Comparison of ENCODE assay signal across 8 cellular contexts in genomic region chr5:132227485-132228240, GRCh38. TPM values are rescaled to one million over a fixed set of nuclear protein-coding genes. Genes with fewer than 3 reads are reported as not detected.
DNase-seq lines count a peak whose midpoint lies in the region; ATAC-seq, FAIRE-seq and TF ChIP-seq lines count a peak whose summit lies in the region.

Gene P4HA2, minus strand, starts transcription at chr5:132227853. Its CDS starts 9,227 bp downstream, at chr5:132218626.

- peaks cover 18% of the 10 kb centered on the region for H4K20me1 ChIP-seq in osteoblast (ENCODE audit: insufficient read depth, low read length)

- H3K4me1 ChIP-seq in osteoblast (ENCODE audit: insufficient read depth, low read length) (peaks cover 37% of the 10 kb centered on the region), uterus (peaks cover 15 to 26% of the 10 kb centered on the region in 2 donors)

- peak; percentile 94 for ATAC-seq in GM19463 (IDR thresholded peaks at IDR 0.05; ENCODE audit: unreplicated experiment)
- ATAC-seq in HG03558 (IDR thresholded peaks at IDR 0.05; ENCODE audit: extremely low read depth, unreplicated experiment) = peak; percentile 59

- H3K9me3 ChIP-seq in osteoblast (ENCODE audit: low read depth, low read length) = no peaks in the 10 kb centered on the region
- H3K9me3 ChIP-seq in uterus = no peaks in the 10 kb centered on the region

- intact Hi-C loops in cardiac septum (cut with DNase I) = loop anchor here (2.0 to 5.0 kb wide), 2 partner anchors 65 to 270 kb away; no protein-coding TSS in a partner anchor
- intact Hi-C loops in uterus (cut with DNase I; ENCODE audit: low total_unique reads) = loop anchor here (10.0 kb wide), 1 partner anchor 1063 kb away; the partner anchor contains the start of gene HINT1

- H3K27ac ChIP-seq in osteoblast (ENCODE audit: low read depth, low read length) = peak within 1 kb of the TSS; percentile 89
- peak within 1 kb of the TSS; percentile 82 to 92 for H3K27ac ChIP-seq in uterus

- peak within 1 kb of the TSS; percentile 76 for H2AFZ ChIP-seq in osteoblast (ENCODE audit: low read length)

- peak; percentile 77 to 78 for TF ChIP-seq POLR2A in uterus (IDR thresholded peaks at IDR 0.05)

- H3K27me3 ChIP-seq in osteoblast (ENCODE audit: insufficient read depth, low read length) = no peaks in the 10 kb centered on the region
- H3K27me3 ChIP-seq in uterus = no peaks in the 10 kb centered on the region

- peak within 1 kb of the TSS; percentile 90 for H3K4me2 ChIP-seq in osteoblast (ENCODE audit: insufficient read depth, low read length)

- TF ChIP-seq CTCF in D721Med (IDR thresholded peaks at IDR 0.05; ENCODE audit: insufficient read depth, missing control alignments) (no peak), osteoblast (IDR thresholded peaks at IDR 0.05; ENCODE audit: extremely low read depth, low read depth, low read length) (no peak), uterus (IDR thresholded peaks at IDR 0.05) (peak in 3 of 4 experiments; percentile 12 to 35 (median 25))

- H3K4me3 ChIP-seq in osteoblast (ENCODE audit: insufficient read depth, low read length) (peak within 1 kb of the TSS; percentile 78), uterus (peak within 1 kb of the TSS; percentile 51 to 71)

- H3K79me2 ChIP-seq in osteoblast (ENCODE audit: insufficient read depth, low read length) = peaks cover 29% of the 10 kb centered on the region

- DNase-seq in D721Med (ENCODE audit: insufficient read length, low spot score) = peak; percentile 77
- DNase-seq in RKO (ENCODE audit: low spot score) = peak; percentile 85
- DNase-seq in amniotic epithelial cell (ENCODE audit: low read depth) = peak; percentile 55
- DNase-seq in cardiac septum (ENCODE audit: low spot score) = peak; percentile 93
- DNase-seq in osteoblast (ENCODE audit: insufficient read length, low spot score, missing footprints) = peak; percentile 95
- peak; percentile 78 to 89 for DNase-seq in uterus

- FAIRE-seq in D721Med (lab: Jason Lieb, UNC) = no peak

- no peaks in the 10 kb centered on the region for H3K36me3 ChIP-seq in osteoblast (ENCODE audit: insufficient read depth, low read length)
- no peaks in the 10 kb centered on the region for H3K36me3 ChIP-seq in uterus

RNA-seq across cellular contexts. Expression of gene P4HA2, which starts in this region (rescaled TPM):
- total RNA-seq in cardiac septum = 50.5 TPM
- 155 and 186 TPM in 2 replicates for total RNA-seq in osteoblast
- total RNA-seq in uterus = 100 to 1,000 TPM in 1 of 4 donors, 10 to 100 TPM in 3; 19.4 to 112 (median 85.2) TPM

Comparison
In these comparisons a context has a peak if more than half of its experiments do, and no peak if none do; other contexts are left out.
1. Peak in every context shown above with its lines: DNase-seq, ATAC-seq, H3K4me3 ChIP-seq and H3K27ac ChIP-seq.
2. CTCF ChIP-seq: peak in uterus (3 of 4); none in D721Med (single experiment) and osteoblast (single experiment).